ENCODE assay signal across 28 cellular contexts in genomic region chr13:29730253-29730652, GRCh38.
DNase-seq lines count a peak whose midpoint lies in the region; ATAC-seq and TF ChIP-seq lines count a peak whose summit lies in the region.
"Had no signal": no experiment of that assay in that cellular context is flagged by ENCODE, and none has a peak within 500 bp of the region (broad histone marks: within the 10 kb centered on the region; RNA-seq: fewer than 3 reads in every experiment).

No MANE protein-coding gene starts in this region.

- H3K27ac Mint-ChIP-seq in endothelial cell (ENCODE audit: unreplicated experiment) (no peak overlapping the region), type B pancreatic cell (no peak overlapping the region), osteocyte (ENCODE audit: unreplicated experiment) (no peak overlapping the region)
- H3K27ac Mint-ChIP-seq: activated naive CD8-positive, alpha-beta T cell treated with anti-CD3 and anti-CD28 coated beads, Interleukin-2, amount 10 ng/mL, durations not matched to agents 7 days and 5 days; naive B cell; T-helper 2 cell treated with Interferon-gamma antibody and Interleukin-4, amounts not matched to agents 5 μg/mL and 100 μg/mL, for 36 hours had no signal

- no peak overlapping the region for H3K4me2 ChIP-seq in SK-N-SH
- H3K4me2 ChIP-seq in OCI-LY3 (ENCODE audit: low read length): no peak overlapping the region
- H3K4me2 ChIP-seq: BLaER1 had no signal

- no peak overlapping the region for H3K27ac ChIP-seq in SK-N-SH (ENCODE audit: low read depth in 2 of 2, low read length in 1 of 2)
- H3K27ac ChIP-seq in OCI-LY3 (ENCODE audit: low read length): no peak overlapping the region
- H3K27ac ChIP-seq: BLaER1, right atrium auricular region, SK-N-MC, upper lobe of right lung had no signal

- H2AFZ ChIP-seq in SK-N-SH (ENCODE audit: low read depth) (no peak overlapping the region), OCI-LY3 (ENCODE audit: low read depth, low read length) (no peak overlapping the region)

- intact Hi-C loops in Right ventricle myocardium inferior (cut with DNase I): no loop called here

- ATAC-seq in SK-N-SH treated with all-trans-retinoic acid at 6 μM for 48 hours: no peak
- ATAC-seq in HG02852 (IDR thresholded peaks at IDR 0.05; ENCODE audit: unreplicated experiment): no peak
- ATAC-seq in Right ventricle myocardium inferior: no peak
- ATAC-seq: esophagus mucosa, left cardiac atrium, upper lobe of right lung had no signal

- H3K4me3 ChIP-seq in SK-N-SH (ENCODE audit: low read depth in 2 of 2, low read length in 1 of 2) (no peak overlapping the region), OCI-LY3 (ENCODE audit: low read length) (no peak overlapping the region)
- H3K4me3 ChIP-seq: BLaER1, HAP-1, right atrium auricular region, SK-N-MC, upper lobe of right lung had no signal

- H3K4me3 Mint-ChIP-seq in endothelial cell (ENCODE audit: unreplicated experiment): no peak overlapping the region
- H3K4me3 Mint-ChIP-seq in type B pancreatic cell: no peak overlapping the region
- no peak overlapping the region for H3K4me3 Mint-ChIP-seq in osteocyte (ENCODE audit: unreplicated experiment)
- H3K4me3 Mint-ChIP-seq: activated naive CD8-positive, alpha-beta T cell treated with anti-CD3 and anti-CD28 coated beads, Interleukin-2, amount 10 ng/mL, durations not matched to agents 7 days and 5 days; naive B cell; T-helper 2 cell treated with Interferon-gamma antibody and Interleukin-4, amounts not matched to agents 5 μg/mL and 100 μg/mL, for 36 hours had no signal

- H3K36me3 ChIP-seq in SK-N-SH (replicated peaks in 1 of 2; ENCODE audit: control insufficient read depth in 1 of 2, insufficient read depth in 2 of 2, low read length in 1 of 2) (no peaks in the 10 kb centered on the region), OCI-LY3 (replicated peaks; ENCODE audit: low read depth, low read length) (no peaks in the 10 kb centered on the region)
- H3K36me3 ChIP-seq: BLaER1, HAP-1, right atrium auricular region, upper lobe of right lung had no signal

- H3K4me1 Mint-ChIP-seq in endothelial cell (ENCODE audit: unreplicated experiment) (peaks cover under 1% of the 10 kb centered on the region), type B pancreatic cell (ENCODE audit: unreplicated experiment) (peaks cover 7% of the 10 kb centered on the region), osteocyte (ENCODE audit: unreplicated experiment) (peaks cover 10% of the 10 kb centered on the region)
- H3K4me1 Mint-ChIP-seq: naive B cell had no signal

- 21% methylated on average over 3 of the region's 3 CpGs for WGBS in SK-N-SH (ENCODE audit: low lambda C conversion rate)

- H3K27me3 Mint-ChIP-seq in endothelial cell (ENCODE audit: unreplicated experiment): peaks cover 1% of the 10 kb centered on the region
- peaks cover 41% of the 10 kb centered on the region for H3K27me3 Mint-ChIP-seq in type B pancreatic cell
- peaks cover 64% of the 10 kb centered on the region for H3K27me3 Mint-ChIP-seq in osteocyte (ENCODE audit: unreplicated experiment)

- peaks cover 6% of the 10 kb centered on the region; the same call in 1 of the 2 replicates for H3K9me3 ChIP-seq in SK-N-SH
- H3K9me3 ChIP-seq in OCI-LY3 (ENCODE audit: insufficient read depth, low read length): no peaks in the 10 kb centered on the region; the same call in 1 of the 2 replicates
- H3K9me3 ChIP-seq: BLaER1, upper lobe of right lung had no signal

- H4K20me1 ChIP-seq in SK-N-SH (ENCODE audit: insufficient read depth) (no peaks in the 10 kb centered on the region), OCI-LY3 (ENCODE audit: insufficient read depth, low read length) (no peaks in the 10 kb centered on the region)
- H4K20me1 ChIP-seq: BLaER1 had no signal

- H3K9me2 ChIP-seq in SK-N-SH: no peaks in the 10 kb centered on the region

- peak; percentile 19; the same call in 1 of the 2 replicates for TF ChIP-seq CTCF in SK-N-SH (IDR thresholded peaks at IDR 0.05)
- TF ChIP-seq CTCF in OCI-LY3 (IDR thresholded peaks at IDR 0.05; ENCODE audit: low read depth, low read length): peak; percentile 18; the same call in 1 of the 2 replicates
- peak; percentile 41 for TF ChIP-seq CTCF in endothelial cell (IDR thresholded peaks at IDR 0.05; ENCODE audit: unreplicated experiment)
- TF ChIP-seq CTCF in type B pancreatic cell (conservative IDR thresholded peaks at IDR 0.05): peak; percentile 55
- no peak for TF ChIP-seq CTCF in osteocyte (IDR thresholded peaks at IDR 0.05)

- H3K9ac ChIP-seq in SK-N-SH (no peak overlapping the region), OCI-LY3 (ENCODE audit: low read length) (no peak overlapping the region)
- H3K9ac ChIP-seq: BLaER1 had no signal

- POLR2A ChIA-PET in SK-N-SH (lab: Yijun Ruan, JAX): no interaction called here

- peaks cover 4% of the 10 kb centered on the region for H3K36me3 Mint-ChIP-seq in endothelial cell (ENCODE audit: low read depth, unreplicated experiment)
- H3K36me3 Mint-ChIP-seq in type B pancreatic cell: no peaks in the 10 kb centered on the region
- H3K36me3 Mint-ChIP-seq in osteocyte (ENCODE audit: unreplicated experiment): no peaks in the 10 kb centered on the region
- H3K36me3 Mint-ChIP-seq: activated naive CD8-positive, alpha-beta T cell treated with anti-CD3 and anti-CD28 coated beads, Interleukin-2, amount 10 ng/mL, durations not matched to agents 7 days and 5 days had no signal

- no peaks in the 10 kb centered on the region for H3F3A ChIP-seq in SK-N-SH (replicated peaks; ENCODE audit: insufficient read depth)

- peaks cover 8% of the 10 kb centered on the region; the same call in 1 of the 2 replicates for H3K27me3 ChIP-seq in SK-N-SH (ENCODE audit: insufficient read depth)
- peaks cover 35% of the 10 kb centered on the region for H3K27me3 ChIP-seq in OCI-LY3 (ENCODE audit: low read depth, low read length)
- H3K27me3 ChIP-seq: BLaER1, right atrium auricular region had no signal

- no peaks in the 10 kb centered on the region for H3K9me3 Mint-ChIP-seq in endothelial cell (ENCODE audit: unreplicated experiment)
- peaks cover 11% of the 10 kb centered on the region for H3K9me3 Mint-ChIP-seq in type B pancreatic cell
- peaks cover 8% of the 10 kb centered on the region for H3K9me3 Mint-ChIP-seq in osteocyte (ENCODE audit: unreplicated experiment)
- H3K9me3 Mint-ChIP-seq: activated naive CD8-positive, alpha-beta T cell treated with anti-CD3 and anti-CD28 coated beads, Interleukin-2, amount 10 ng/mL, durations not matched to agents 7 days and 5 days; T-helper 2 cell treated with Interferon-gamma antibody and Interleukin-4, amounts not matched to agents 5 μg/mL and 100 μg/mL, for 36 hours had no signal

- H3K79me2 ChIP-seq in SK-N-SH (ENCODE audit: insufficient read depth): no peaks in the 10 kb centered on the region
- no peaks in the 10 kb centered on the region for H3K79me2 ChIP-seq in OCI-LY3 (ENCODE audit: low read length)

- no peak for TF ChIP-seq EP300 in SK-N-SH (IDR thresholded peaks at IDR 0.05; ENCODE audit: borderline replicate concordance in 1 of 2, low read depth in 1 of 2, low read length in 1 of 2)

- TF ChIP-seq RAD21 in SK-N-SH (IDR thresholded peaks at IDR 0.05; ENCODE audit: low read length): no peak

- CTCF ChIA-PET in SK-N-SH (lab: Yijun Ruan, JAX): interaction anchor here (0.7 to 1.3 kb wide), 3 partner anchors 9 to 384 kb away, joined by 3 to 4 read pairs (median 4); no protein-coding TSS in a partner anchor

- H3K4me1 ChIP-seq in SK-N-SH (ENCODE audit: control insufficient read depth in 1 of 2, insufficient read depth in 2 of 2, low read depth in 1 of 2, low read length in 1 of 2) (no peaks in the 10 kb centered on the region; a peak in 1 of 4 replicates), OCI-LY3 (ENCODE audit: low read length) (peaks cover 14% of the 10 kb centered on the region)
- H3K4me1 ChIP-seq: Caco-2, HAP-1, right atrium auricular region, upper lobe of right lung had no signal

- DNase-seq in SK-N-SH (no peak), endothelial cell (ENCODE audit: low spot score) (no peak), type B pancreatic cell (ENCODE audit: extremely low spot score, unreplicated experiment) (no peak), osteocyte (ENCODE audit: extremely low spot score, unreplicated experiment) (no peak), Right ventricle myocardium inferior (ENCODE audit: missing footprints) (no peak)
- DNase-seq: activated CD4-positive, alpha-beta T cell treated with anti-CD3 and anti-CD28 coated beads, Interleukin-2, amount 50 U/mL, for 48 hours; activated CD8-positive, alpha-beta memory T cell treated with anti-CD3 and anti-CD28 coated beads, Interleukin-2, amount 50 U/mL, for 48 hours; activated naive CD8-positive, alpha-beta T cell treated with anti-CD3 and anti-CD28 coated beads, Interleukin-2, amount 10 ng/mL, durations not matched to agents 7 days and 5 days; Caco-2; effector CD4-positive, alpha-beta T cell; KBM-7; left cardiac atrium; mesenchymal stem cell; MV-4-11; naive B cell; NCI-H1930; NCI-H345; stimulated activated CD4-positive, alpha-beta T cell treated with anti-CD3 and anti-CD28 coated beads, Interleukin-12 subunit alpha, Interleukin-12 subunit beta, amount 100 ng/mL, for 4 hours; upper lobe of right lung had no signal

TF ChIP-seq in SK-N-SH, 30 proteins besides CTCF, POLR2A, EP300 and RAD21:
- TF ChIP-seq TAF1 (IDR thresholded peaks at IDR 0.05; ENCODE audit: borderline replicate concordance, low read depth, low read length): no peak

TF ChIP-seq in SK-N-SH treated with all-trans-retinoic acid at 6 μM for 48 hours, 23 proteins besides CTCF, POLR2A, EP300 and RAD21 (continues in another document):
- no peak for TF ChIP-seq CREB5 (CRISPR knock-in tag; IDR thresholded peaks at IDR 0.05; ENCODE audit: low read depth)
